ENCODE assay signal across 8 cellular contexts in the genomic region with DNA sequence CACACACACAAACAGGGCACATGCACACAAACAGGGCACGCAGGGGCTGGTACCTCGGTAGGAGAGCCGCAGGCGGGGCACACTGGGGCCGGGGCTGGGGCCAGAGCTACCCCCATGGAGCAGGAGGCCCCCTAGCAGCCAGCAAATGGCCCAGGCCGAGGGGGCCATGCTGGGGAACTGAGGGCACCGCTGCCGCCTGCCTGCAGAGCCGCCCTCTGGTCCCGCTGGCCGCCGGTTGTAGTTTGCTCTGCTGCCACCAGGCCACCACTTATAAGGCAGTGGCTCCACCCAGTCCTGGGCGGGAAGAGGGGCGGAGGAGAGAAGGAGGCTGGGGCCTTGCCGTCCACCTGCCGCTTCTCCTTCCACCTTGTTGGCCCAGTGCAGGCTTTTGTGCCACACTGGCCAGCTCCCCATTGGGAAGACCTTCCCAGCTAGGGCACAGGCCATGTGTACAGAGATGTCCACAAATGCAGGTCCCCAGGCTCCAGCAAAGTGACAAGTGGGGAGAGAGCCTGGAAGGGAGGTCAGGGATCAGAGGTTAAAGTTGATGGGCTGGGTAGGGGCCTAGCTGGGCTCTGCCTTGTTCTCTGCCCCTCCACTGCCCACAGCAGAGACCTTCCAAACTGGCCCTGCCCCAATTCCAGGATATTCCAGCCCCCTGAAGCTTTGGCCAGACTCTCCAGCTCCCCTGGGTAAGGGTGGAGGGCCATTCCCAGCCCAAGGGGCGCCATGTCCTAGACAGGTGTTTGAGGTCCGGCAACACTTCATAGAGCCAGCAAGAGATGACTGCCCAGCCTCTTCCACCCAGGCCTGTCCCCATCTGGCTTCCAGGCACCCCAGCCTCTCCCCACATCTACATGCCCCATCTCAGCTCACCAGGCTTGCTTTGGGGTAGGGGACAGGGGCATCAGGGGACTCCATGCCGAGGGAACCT. TPM values are rescaled to one million over a fixed set of nuclear protein-coding genes. Genes with fewer than 3 reads are reported as not detected.
DNase-seq lines count a peak whose midpoint lies in the region; ATAC-seq and TF ChIP-seq lines count a peak whose summit lies in the region.

A gene (minus strand): TSS at position 244 of the 934 bp plus-strand sequence. CDS start 76 bp downstream, at position 168.

- H3K9me3 ChIP-seq in cardiac muscle cell (ENCODE audit: low read depth) (no peaks in the 10 kb centered on the region), sigmoid colon (no peaks in the 10 kb centered on the region)

- H3K27me3 ChIP-seq in cardiac muscle cell (no peaks in the 10 kb centered on the region), sigmoid colon (no peaks in the 10 kb centered on the region)

- WGBS in sigmoid colon, 2 donors: 22 to 30% methylated on average over 19 of the region's 19 CpGs

- TF ChIP-seq EP300 in sigmoid colon (IDR thresholded peaks at IDR 0.05): no peak

- TF ChIP-seq CTCF in C4-2B (conservative IDR thresholded peaks at IDR 0.05): no peak; the same call in 1 of the 2 replicates
- peak; percentile 24 for TF ChIP-seq CTCF in cardiac muscle cell (IDR thresholded peaks at IDR 0.05; ENCODE audit: low read depth, low read length)
- TF ChIP-seq CTCF in sigmoid colon (IDR thresholded peaks at IDR 0.05): peak; percentile 49 to 75 (median 63)

- no peak for TF ChIP-seq POLR2A in sigmoid colon (IDR thresholded peaks at IDR 0.05)

- peak; percentile 78 for ATAC-seq in GM19395 (IDR thresholded peaks at IDR 0.05; ENCODE audit: unreplicated experiment)
- peak; percentile 82 for ATAC-seq in HG03571 (IDR thresholded peaks at IDR 0.05; ENCODE audit: unreplicated experiment)

- H3K4me3 ChIP-seq in cardiac muscle cell: no peak within 1 kb of the TSS
- H3K4me3 ChIP-seq in sigmoid colon: peak within 1 kb of the TSS in 3 of 4 donors; percentile 16 to 24 (median 21)

- H3K4me1 ChIP-seq in cardiac muscle cell (ENCODE audit: low read depth) (peaks cover 7% of the 10 kb centered on the region), sigmoid colon (peaks cover 0 to 17% (median 8%) of the 10 kb centered on the region in 4 donors)

- H3K36me3 ChIP-seq in cardiac muscle cell (no peaks in the 10 kb centered on the region), sigmoid colon (no peaks in the 10 kb centered on the region)

- peak; percentile 33 for DNase-seq in SHP77 treated with DMSO at 0.1 percent for 48 hours (lab: John Stamatoyannopoulos, UW)
- peak; percentile 65 for DNase-seq in activated gamma-delta T cell treated with anti-CD3 and anti-CD28 coated beads, Interleukin-2, amount 50 U/mL, for 16 hours (ENCODE audit: low read depth)
- DNase-seq in cardiac muscle cell (ENCODE audit: low read depth in 1 of 2, low spot score in 1 of 2): peak; percentile 60 to 88
- peak; percentile 81 for DNase-seq in sigmoid colon
- no peak for DNase-seq in NCI-H2171 (lab: John Stamatoyannopoulos, UW)

- intact Hi-C loops in sigmoid colon (cut with DNase I): no loop called here

- peak within 1 kb of the TSS; percentile 26 for H3K27ac ChIP-seq in C4-2B
- H3K27ac ChIP-seq in cardiac muscle cell: no peak within 1 kb of the TSS
- no peak within 1 kb of the TSS for H3K27ac ChIP-seq in sigmoid colon

RNA-seq across cellular contexts. Expression of the gene that starts here (rescaled TPM):
- total RNA-seq in cardiac muscle cell: 6.5 and 13.6 TPM in 2 replicates
- 3.2 and 3.4 TPM in 2 replicates for polyA plus RNA-seq in cardiac muscle cell
- 1 to 10 TPM; 2.6 to 5.4 (median 4.3) TPM for total RNA-seq in sigmoid colon
- polyA plus RNA-seq in sigmoid colon: 1 to 10 TPM in 1 of 3 donors, under 1 TPM in 2; 0.23 to 7.4 (median 0.60) TPM
